8 cellular contexts compared by ENCODE assay signal in the genomic region with DNA sequence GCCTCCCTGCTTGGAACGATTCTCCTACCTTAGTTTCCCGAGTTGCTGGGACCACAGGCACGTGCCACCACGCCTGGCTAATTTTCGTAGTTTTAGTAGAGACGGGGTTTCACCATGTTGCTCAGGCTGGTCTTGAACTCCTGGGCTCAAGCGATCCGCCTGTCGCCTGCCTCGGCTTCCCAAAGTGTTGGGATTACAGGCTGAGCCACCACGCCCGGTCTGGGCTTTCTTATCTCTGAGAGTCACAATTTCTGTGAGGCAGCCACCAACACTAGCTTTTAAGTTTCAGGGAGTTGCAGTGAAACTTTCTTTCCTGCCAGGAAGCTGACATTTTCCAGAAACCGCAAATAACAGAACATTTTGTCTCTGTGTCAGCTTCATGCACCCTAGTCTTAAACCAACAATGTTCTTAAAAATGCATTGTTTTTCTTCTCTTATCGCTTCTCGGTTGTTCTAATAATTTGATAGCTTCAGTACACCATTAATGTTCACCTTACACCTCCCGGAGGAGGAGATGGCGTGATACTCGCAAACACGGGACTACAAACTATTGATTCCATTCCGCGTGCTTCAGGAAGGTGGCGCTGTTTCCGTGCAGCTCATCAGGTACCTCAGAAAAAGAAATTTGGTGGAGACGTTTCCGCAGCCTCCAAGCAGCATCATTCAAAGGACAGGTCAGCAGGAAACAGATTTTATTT. TPM values are rescaled to one million over a fixed set of nuclear protein-coding genes. Genes with fewer than 3 reads are reported as not detected.
DNase-seq lines count a peak whose midpoint lies in the region; ATAC-seq and TF ChIP-seq lines count a peak whose summit lies in the region.

No MANE protein-coding gene starts in this region.

- ATAC-seq in HG02981 (IDR thresholded peaks at IDR 0.05; ENCODE audit: unreplicated experiment) (peak; percentile 68), GM18511 (IDR thresholded peaks at IDR 0.05; ENCODE audit: unreplicated experiment) (no peak)
- ATAC-seq in activated CD8-positive, alpha-beta memory T cell treated with anti-CD3 and anti-CD28 coated beads, Interleukin-2, amount 10 ng/mL, durations not matched to agents 7 days and 5 days: peak; percentile 88

- DNase-seq in DMS 273 treated with DMSO at 0.1 percent for 48 hours (lab: John Stamatoyannopoulos, UW): peak; percentile 31
- peak; percentile 63 for DNase-seq in NOMO-1 treated with DMSO at 0.1 percent for 48 hours (lab: John Stamatoyannopoulos, UW; ENCODE audit: unreplicated experiment)
- peak; percentile 77 for DNase-seq in activated CD8-positive, alpha-beta memory T cell treated with anti-CD3 and anti-CD28 coated beads, Interleukin-2, amount 10 ng/mL, durations not matched to agents 7 days and 5 days
- peak; percentile 71 for DNase-seq in endothelial cell (ENCODE audit: low spot score)
- DNase-seq in stimulated activated CD8-positive, alpha-beta memory T cell treated with anti-CD3 and anti-CD28 coated beads, Interleukin-4, amount 100 ng/mL, for 48 hours: peak; percentile 76

- peaks cover 8% of the 10 kb centered on the region for H3K4me1 Mint-ChIP-seq in activated CD8-positive, alpha-beta memory T cell treated with anti-CD3 and anti-CD28 coated beads, Interleukin-2, amount 10 ng/mL, durations not matched to agents 7 days and 5 days
- peaks cover 9% of the 10 kb centered on the region for H3K4me1 Mint-ChIP-seq in endothelial cell (ENCODE audit: unreplicated experiment)

- no peaks in the 10 kb centered on the region for H3K9me3 ChIP-seq in muscle layer of duodenum (ENCODE audit: control insufficient read depth in 1 of 2, low read length in 2 of 2)

- peak overlapping the region; percentile 29 for H3K27ac ChIP-seq in muscle layer of duodenum (ENCODE audit: low read length)

- peak; percentile 84 for TF ChIP-seq CTCF in endothelial cell (IDR thresholded peaks at IDR 0.05; ENCODE audit: unreplicated experiment)

- peak overlapping the region; percentile 3 for H3K4me3 Mint-ChIP-seq in activated CD8-positive, alpha-beta memory T cell treated with anti-CD3 and anti-CD28 coated beads, Interleukin-2, amount 10 ng/mL, durations not matched to agents 7 days and 5 days
- H3K4me3 Mint-ChIP-seq in endothelial cell (ENCODE audit: unreplicated experiment): peak overlapping the region; percentile 3

- H3K27ac Mint-ChIP-seq in activated CD8-positive, alpha-beta memory T cell treated with anti-CD3 and anti-CD28 coated beads, Interleukin-2, amount 10 ng/mL, durations not matched to agents 7 days and 5 days: no peak overlapping the region
- H3K27ac Mint-ChIP-seq in endothelial cell (ENCODE audit: unreplicated experiment): peak overlapping the region; percentile 62

- H3K9me3 Mint-ChIP-seq in activated CD8-positive, alpha-beta memory T cell treated with anti-CD3 and anti-CD28 coated beads, Interleukin-2, amount 10 ng/mL, durations not matched to agents 7 days and 5 days (ENCODE audit: low read depth): no peaks in the 10 kb centered on the region
- H3K9me3 Mint-ChIP-seq in endothelial cell (ENCODE audit: unreplicated experiment): no peaks in the 10 kb centered on the region

- peak overlapping the region; percentile 16 to 55 for H3K4me3 ChIP-seq in muscle layer of duodenum (ENCODE audit: low read depth in 1 of 2, low read length in 2 of 2)

- no peaks in the 10 kb centered on the region for H3K36me3 Mint-ChIP-seq in activated CD8-positive, alpha-beta memory T cell treated with anti-CD3 and anti-CD28 coated beads, Interleukin-2, amount 10 ng/mL, durations not matched to agents 7 days and 5 days
- no peaks in the 10 kb centered on the region for H3K36me3 Mint-ChIP-seq in endothelial cell (ENCODE audit: low read depth, unreplicated experiment)

- no peaks in the 10 kb centered on the region for H3K4me1 ChIP-seq in muscle layer of duodenum (ENCODE audit: control insufficient read depth in 1 of 2, insufficient read depth in 2 of 2, low read length in 2 of 2)

- CTCF ChIA-PET in activated CD8-positive, alpha-beta memory T cell treated with anti-CD3 and anti-CD28 coated beads, Interleukin-2, amount 10 ng/mL, durations not matched to agents 7 days and 5 days (lab: Charles Lee): interaction anchor here (0.5 to 7.2 kb wide), 29 partner anchors 9 to 433 kb away, joined by 3 to 44 read pairs (median 4); partner anchors contain the start of genes TMEM11 and USP22

- H3K27me3 ChIP-seq in muscle layer of duodenum (ENCODE audit: low read depth, low read length): no peaks in the 10 kb centered on the region

- no peaks in the 10 kb centered on the region for H3K36me3 ChIP-seq in muscle layer of duodenum (ENCODE audit: control insufficient read depth in 1 of 2, insufficient read depth in 2 of 2, low read length in 2 of 2)

- peaks cover 10% of the 10 kb centered on the region for H3K27me3 Mint-ChIP-seq in activated CD8-positive, alpha-beta memory T cell treated with anti-CD3 and anti-CD28 coated beads, Interleukin-2, amount 10 ng/mL, durations not matched to agents 7 days and 5 days
- H3K27me3 Mint-ChIP-seq in endothelial cell (ENCODE audit: unreplicated experiment): peaks cover 5% of the 10 kb centered on the region

RNA-seq across cellular contexts. Expression of gene DHRS7B, which starts 7.4 kb away (rescaled TPM):
- total RNA-seq in activated CD8-positive, alpha-beta memory T cell treated with anti-CD3 and anti-CD28 coated beads, Interleukin-2, amount 10 ng/mL, durations not matched to agents 7 days and 5 days: 10 to 100 TPM; 18.8 to 19.0 TPM
- total RNA-seq in endothelial cell (ENCODE audit: unreplicated experiment): 31.0 TPM
